Comparison of ENCODE assay signal across 8 cellular contexts in the genomic region with DNA sequence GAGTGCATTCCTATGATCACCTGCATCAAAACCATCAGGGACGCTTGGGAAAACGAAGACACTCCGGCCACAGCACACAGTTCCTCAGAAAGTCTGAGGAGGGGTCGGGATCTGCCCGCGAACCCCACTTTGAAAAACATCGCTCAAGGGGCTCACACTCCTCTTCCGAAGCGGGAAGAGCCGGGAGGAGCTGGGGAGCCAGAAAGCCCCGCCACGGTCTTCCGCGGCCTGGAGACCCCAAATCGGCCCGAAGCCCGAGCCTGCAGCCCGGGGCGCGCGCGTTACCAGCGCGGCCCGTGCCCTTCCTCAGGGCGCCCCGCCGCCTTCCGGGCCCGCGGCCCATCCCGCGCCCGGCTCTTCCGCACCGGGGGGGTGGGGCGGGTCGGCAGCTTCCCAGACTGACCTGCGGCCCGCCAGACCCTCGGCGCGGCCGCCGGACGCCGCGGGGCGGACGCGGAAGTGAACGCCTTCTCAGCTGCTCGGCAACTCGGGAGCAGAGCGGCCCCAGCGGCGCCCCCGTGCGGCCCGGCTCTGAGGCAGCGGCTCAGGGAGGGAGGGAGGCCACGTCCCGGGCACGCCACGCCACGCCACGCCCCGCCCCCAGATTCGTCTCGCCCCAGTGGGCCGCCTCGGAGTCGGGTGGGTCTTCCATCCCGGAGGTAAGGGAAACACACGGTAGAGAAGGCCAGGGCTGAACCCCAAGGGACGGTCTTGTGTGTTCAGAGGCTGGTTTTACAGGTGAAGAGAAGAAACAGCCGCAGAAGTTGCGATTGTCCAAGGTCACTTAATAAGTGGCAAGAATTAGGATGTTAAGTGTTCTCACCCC. TPM values are rescaled to one million over a fixed set of nuclear protein-coding genes. Genes with fewer than 3 reads are reported as not detected.
DNase-seq lines count a peak whose midpoint lies in the region; ATAC-seq and TF ChIP-seq lines count a peak whose summit lies in the region.

A gene (minus strand): TSS at position 461 of the 826 bp plus-strand sequence. CDS start 3,052 bp downstream, outside the sequence.

- peak within 1 kb of the TSS; percentile 84 for H3K27ac ChIP-seq in right cardiac atrium (ENCODE audit: low read length)
- peak within 1 kb of the TSS; percentile 85 to 93 for H3K27ac ChIP-seq in uterus

- no peaks in the 10 kb centered on the region for H3K27me3 ChIP-seq in right cardiac atrium (ENCODE audit: control insufficient read depth, insufficient read depth)
- no peaks in the 10 kb centered on the region for H3K27me3 ChIP-seq in uterus

- peak; percentile 77 to 94 (median 88) for TF ChIP-seq CTCF in uterus (IDR thresholded peaks at IDR 0.05)

- whole genome bisulfite sequencing in right cardiac atrium = under 1% methylated on average over 78 of the region's 78 CpGs

- H3K4me3 ChIP-seq in right cardiac atrium (ENCODE audit: low read length) (peak within 1 kb of the TSS; percentile 89), uterus (peak within 1 kb of the TSS; percentile 64 to 95)

- H3K9me3 ChIP-seq in right cardiac atrium (ENCODE audit: control insufficient read depth, low read length) (no peaks in the 10 kb centered on the region), uterus (no peaks in the 10 kb centered on the region)

- peak; percentile 84 for ATAC-seq in GM18499 (IDR thresholded peaks at IDR 0.05; ENCODE audit: insufficient read depth, unreplicated experiment)
- peak; percentile 95 for ATAC-seq in HG02884 (IDR thresholded peaks at IDR 0.05; ENCODE audit: unreplicated experiment)
- peak; percentile 99 for ATAC-seq in right cardiac atrium

- H3K4me1 ChIP-seq in right cardiac atrium (ENCODE audit: control insufficient read depth, insufficient read depth, low read length) (no peaks in the 10 kb centered on the region), uterus (peaks cover 0 to 7% of the 10 kb centered on the region in 2 donors)

- DNase-seq in NCI-H146 treated with DMSO at 0.1 percent for 48 hours (lab: John Stamatoyannopoulos, UW; ENCODE audit: unreplicated experiment) (peak; percentile 43), anterior cingulate cortex (lab: John Stamatoyannopoulos, UW) (peak; percentile 16 to 94 (median 85)), right cardiac atrium (peak; percentile 94 to 98 (median 98)), putamen (ENCODE audit: low spot score) (peak; percentile 89), uterus (peak; percentile 88 to 94)

- peak; percentile 66 to 91 for TF ChIP-seq POLR2A in uterus (IDR thresholded peaks at IDR 0.05)

- intact Hi-C loops in T-helper 2 cell treated with Interferon-gamma antibody and Interleukin-4, amounts not matched to agents 100 ng/mL and 5 ng/mL, for 36 hours (cut with micrococcal nuclease) = loop anchor here (1.0 to 5.0 kb wide), 5 partner anchors 16 to 555 kb away; a partner anchor contains a TSS
- intact Hi-C loops in right cardiac atrium (cut with DNase I) (no loop called here), uterus (cut with DNase I; ENCODE audit: low total_unique reads) (no loop called here)

- no peaks in the 10 kb centered on the region for H3K36me3 ChIP-seq in uterus

RNA-seq across cellular contexts. Expression of the gene that starts here (rescaled TPM):
- 14.8 and 15.1 TPM in 2 replicates for total RNA-seq in T-helper 2 cell treated with Interferon-gamma antibody and Interleukin-4, amounts not matched to agents 100 ng/mL and 5 ng/mL, for 36 hours
- total RNA-seq in right cardiac atrium (10 to 100 TPM in 3 of 4 donors, 1 to 10 TPM in 1; 9.8 to 13.4 (median 12.2) TPM), uterus (10 to 100 TPM; 10.5 to 77.4 (median 16.9) TPM)
- 6.7 TPM for polyA plus RNA-seq in right cardiac atrium

Comparison
In these comparisons a context has a peak if more than half of its experiments do, and no peak if none do; other contexts are left out.
1. Peak in every context shown above with its lines: DNase-seq, ATAC-seq, H3K4me3 ChIP-seq and H3K27ac ChIP-seq.
2. DNase-seq: peak in every context shown above with its lines; median percentile 98 in right cardiac atrium; 91 in uterus; 89 in putamen; 85 in anterior cingulate cortex; 43 in NCI-H146 treated with DMSO at 0.1 percent for 48 hours.